15 cellular contexts compared by ENCODE assay signal in genomic region chr2:38173690-38174089, GRCh38.
"Had no signal": no experiment of that assay in that cellular context is flagged by ENCODE, and none has a peak within 500 bp of the region (broad histone marks: within the 10 kb centered on the region; RNA-seq: fewer than 3 reads in every experiment).

No MANE protein-coding gene starts in this region.

- DNase-seq: activated CD4-positive, alpha-beta T cell treated with anti-CD3 and anti-CD28 coated beads for 4 hours; activated CD8-positive, alpha-beta memory T cell treated with anti-CD3 and anti-CD28 coated beads, Interleukin-2, amount 50 U/mL, for 4 hours; activated CD8-positive, alpha-beta T cell treated with anti-CD3 and anti-CD28 coated beads for 36 hours; activated T-cell treated with anti-CD3 and anti-CD28 coated beads, Interleukin-2, amount 50 U/mL, for 72 hours; effector memory CD8-positive, alpha-beta T cell; hippocampal formation; ovary; stimulated activated CD4-positive, alpha-beta T cell treated with anti-CD3 and anti-CD28 coated beads, Interleukin-4, amount 100 ng/mL, for 4 hours; stimulated activated naive CD8-positive, alpha-beta T cell treated with anti-CD3 and anti-CD28 coated beads, Interleukin-15, amount 100 ng/mL, for 72 hours; T1000; thyroid gland had no signal

- H3K4me3 ChIP-seq: ovary, thyroid gland had no signal

- H3K36me3 ChIP-seq: ovary, thyroid gland had no signal

- H3K4me3 Mint-ChIP-seq: activated CD8-positive, alpha-beta T cell treated with anti-CD3 and anti-CD28 coated beads for 36 hours; activated T-cell treated with anti-CD3 and anti-CD28 coated beads, Interleukin-2, amount 50 U/mL, for 72 hours; central memory CD8-positive, alpha-beta T cell; dendritic cell treated with granulocyte-macrophage colony-stimulating factor and Interleukin-4, amounts not matched to agents 40 ng/mL and 50 ng/mL, for 4 days; effector memory CD8-positive, alpha-beta T cell; natural killer cell treated with Interleukin-12 subunit alpha and Interleukin-12 subunit beta and Interleukin-15 and Interleukin-18, amount 100 ng/mL, for 72 hours; stimulated activated naive CD8-positive, alpha-beta T cell treated with anti-CD3 and anti-CD28 coated beads, Interleukin-15, amount 100 ng/mL, for 72 hours had no signal

- H3K27ac Mint-ChIP-seq: activated CD8-positive, alpha-beta T cell treated with anti-CD3 and anti-CD28 coated beads for 36 hours; activated T-cell treated with anti-CD3 and anti-CD28 coated beads, Interleukin-2, amount 50 U/mL, for 72 hours; dendritic cell treated with granulocyte-macrophage colony-stimulating factor and Interleukin-4, amounts not matched to agents 40 ng/mL and 50 ng/mL, for 4 days; effector memory CD8-positive, alpha-beta T cell; stimulated activated naive CD8-positive, alpha-beta T cell treated with anti-CD3 and anti-CD28 coated beads, Interleukin-15, amount 100 ng/mL, for 72 hours had no signal

- H3K4me1 Mint-ChIP-seq: central memory CD8-positive, alpha-beta T cell had no signal

- H3K27ac ChIP-seq: ovary, VCaP had no signal

- H3K9me3 Mint-ChIP-seq: activated CD8-positive, alpha-beta T cell treated with anti-CD3 and anti-CD28 coated beads for 36 hours; activated T-cell treated with anti-CD3 and anti-CD28 coated beads, Interleukin-2, amount 50 U/mL, for 72 hours; central memory CD8-positive, alpha-beta T cell; dendritic cell treated with granulocyte-macrophage colony-stimulating factor and Interleukin-4, amounts not matched to agents 40 ng/mL and 50 ng/mL, for 4 days; effector memory CD8-positive, alpha-beta T cell; natural killer cell treated with Interleukin-12 subunit alpha and Interleukin-12 subunit beta and Interleukin-15 and Interleukin-18, amount 100 ng/mL, for 72 hours; stimulated activated naive CD8-positive, alpha-beta T cell treated with anti-CD3 and anti-CD28 coated beads, Interleukin-15, amount 100 ng/mL, for 72 hours had no signal

- H3K27me3 Mint-ChIP-seq: dendritic cell treated with granulocyte-macrophage colony-stimulating factor and Interleukin-4, amounts not matched to agents 40 ng/mL and 50 ng/mL, for 4 days had no signal

- H3K9me3 ChIP-seq: ovary, thyroid gland had no signal

- H3K27me3 ChIP-seq: ovary, thyroid gland had no signal
